Comparison of ENCODE assay signal across 1 cellular context in genomic region chr3:187085021-187085666, GRCh38.
TF ChIP-seq lines count a peak whose summit lies in the region.

No MANE protein-coding gene starts in this region.

TF ChIP-seq in H1, 55 proteins besides CTCF, POLR2A, EP300 and RAD21:
- TF ChIP-seq TEAD4 (IDR thresholded peaks at IDR 0.05; ENCODE audit: low read depth, low read length) (no peak), HDAC2 (IDR thresholded peaks at IDR 0.05; ENCODE audit: borderline replicate concordance in 1 of 2, low read depth in 2 of 2, low read length in 2 of 2) (no peak), TBP (IDR thresholded peaks at IDR 0.05; ENCODE audit: low read depth, low read length) (no peak), PHF8 (conservative IDR thresholded peaks at IDR 0.05; ENCODE audit: low read depth, low read length) (no peak), SUZ12 (IDR thresholded peaks at IDR 0.05; ENCODE audit: low read length) (no peak), KDM4A (IDR thresholded peaks at IDR 0.05; ENCODE audit: low read depth, low read length, severe bottlenecking) (no peak), CHD2 (IDR thresholded peaks at IDR 0.05; ENCODE audit: low read length) (no peak), KDM1A (IDR thresholded peaks at IDR 0.05; ENCODE audit: borderline replicate concordance, low read length) (no peak)
